17 cellular contexts compared by ENCODE assay signal in the genomic region with DNA sequence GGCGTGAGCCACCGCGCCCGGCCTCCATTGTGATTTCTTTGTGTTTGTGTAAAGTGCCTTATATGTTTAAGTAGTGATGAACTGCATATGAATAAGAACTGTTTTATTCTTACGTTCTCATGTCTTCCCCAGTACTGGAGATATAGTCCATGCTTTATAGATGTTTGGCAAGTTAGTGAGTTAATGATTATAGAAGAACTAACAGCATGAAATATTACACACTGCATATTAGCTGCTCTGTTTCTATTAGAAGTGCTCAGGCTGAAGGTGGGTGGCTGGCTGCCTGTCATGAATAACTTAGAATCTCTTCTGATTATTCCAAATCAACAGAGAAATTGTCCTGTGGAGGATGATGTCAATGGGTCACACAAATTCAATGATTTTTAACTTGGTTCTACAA.
A peak's percentile ranks its signal among the peaks of the same experiment; 100 is the strongest.
DNase-seq lines count a peak whose midpoint lies in the region; ATAC-seq and TF ChIP-seq lines count a peak whose summit lies in the region.
"Had no signal": no experiment of that assay in that cellular context is flagged by ENCODE, and none has a peak within 500 bp of the region (broad histone marks: within the 10 kb centered on the region; RNA-seq: fewer than 3 reads in every experiment).

No MANE protein-coding gene starts in this region.

- intact Hi-C loops in activated CD4-positive, alpha-beta memory T cell treated with anti-CD3 and anti-CD28 coated beads for 36 hours (cut with micrococcal nuclease), result no loop called here

- POLR2A ChIA-PET in activated CD4-positive, alpha-beta memory T cell treated with anti-CD3 and anti-CD28 coated beads for 36 hours (lab: Charles Lee), result interaction anchor here (0.5 kb wide), 1 partner anchor 327 kb away, joined by 4 read pairs; no protein-coding TSS in a partner anchor

- peak overlapping the region in 2 of 3 experiments; percentile 31 to 36 for H3K27ac Mint-ChIP-seq in nephron
- no peak overlapping the region for H3K27ac Mint-ChIP-seq in activated CD4-positive, alpha-beta memory T cell treated with anti-CD3 and anti-CD28 coated beads for 36 hours
- H3K27ac Mint-ChIP-seq: CD14-positive monocyte; CD4-positive, alpha-beta memory T cell; CD4-positive, CD25-positive, alpha-beta regulatory T cell; CD8-positive, alpha-beta memory T cell had no signal

- ATAC-seq in GM21576 (IDR thresholded peaks at IDR 0.05; ENCODE audit: unreplicated experiment), result no peak

- H3K4me1 Mint-ChIP-seq in nephron, result peaks cover 5% of the 10 kb centered on the region
- no peaks in the 10 kb centered on the region for H3K4me1 Mint-ChIP-seq in activated CD4-positive, alpha-beta memory T cell treated with anti-CD3 and anti-CD28 coated beads for 36 hours (ENCODE audit: low read depth)
- H3K4me1 Mint-ChIP-seq: CD14-positive monocyte; CD4-positive, alpha-beta memory T cell; CD4-positive, CD25-positive, alpha-beta regulatory T cell; CD8-positive, alpha-beta memory T cell had no signal

- TF ChIP-seq CTCF in nephron (IDR thresholded peaks at IDR 0.05; ENCODE audit: unreplicated experiment in 3 of 3), result no peak

- CTCF ChIA-PET in activated CD4-positive, alpha-beta memory T cell treated with anti-CD3 and anti-CD28 coated beads for 36 hours (lab: Charles Lee), result no interaction called here

- DNase-seq in DMS53 treated with DMSO at 0.1 percent for 48 hours (lab: John Stamatoyannopoulos, UW; ENCODE audit: unreplicated experiment), result peak; percentile 12
- DNase-seq in activated CD4-positive, alpha-beta memory T cell treated with anti-CD3 and anti-CD28 coated beads for 36 hours, result no peak
- no peak for DNase-seq in retina
- DNase-seq: 8988T; ACHN; BE2C; C1 segment of cervical spinal cord; CD4-positive, alpha-beta memory T cell; CD4-positive, CD25-positive, alpha-beta regulatory T cell; CD8-positive, alpha-beta memory T cell; COR-L47; DMS 273 treated with DMSO at 0.1 percent for 48 hours; DMS79 treated with DMSO at 0.1 percent for 48 hours; GF-D8 had no signal

- no peaks in the 10 kb centered on the region for H3K36me3 Mint-ChIP-seq in nephron (ENCODE audit: low read depth)
- H3K36me3 Mint-ChIP-seq in activated CD4-positive, alpha-beta memory T cell treated with anti-CD3 and anti-CD28 coated beads for 36 hours, result no peaks in the 10 kb centered on the region
- H3K36me3 Mint-ChIP-seq: CD14-positive monocyte; CD4-positive, alpha-beta memory T cell; CD4-positive, CD25-positive, alpha-beta regulatory T cell; CD8-positive, alpha-beta memory T cell had no signal

- H3K9me3 Mint-ChIP-seq in nephron, result no peaks in the 10 kb centered on the region
- peaks cover 6% of the 10 kb centered on the region for H3K9me3 Mint-ChIP-seq in activated CD4-positive, alpha-beta memory T cell treated with anti-CD3 and anti-CD28 coated beads for 36 hours

- no peaks in the 10 kb centered on the region for H3K27me3 Mint-ChIP-seq in nephron (ENCODE audit: low read depth)
- H3K27me3 Mint-ChIP-seq in activated CD4-positive, alpha-beta memory T cell treated with anti-CD3 and anti-CD28 coated beads for 36 hours, result no peaks in the 10 kb centered on the region
- H3K27me3 Mint-ChIP-seq: CD4-positive, alpha-beta memory T cell; CD4-positive, CD25-positive, alpha-beta regulatory T cell; CD8-positive, alpha-beta memory T cell had no signal

- no peak overlapping the region for H3K4me3 Mint-ChIP-seq in nephron
- no peak overlapping the region for H3K4me3 Mint-ChIP-seq in activated CD4-positive, alpha-beta memory T cell treated with anti-CD3 and anti-CD28 coated beads for 36 hours
- H3K4me3 Mint-ChIP-seq: CD14-positive monocyte; CD4-positive, alpha-beta memory T cell; CD4-positive, CD25-positive, alpha-beta regulatory T cell; CD8-positive, alpha-beta memory T cell had no signal
